10 cellular contexts compared by ENCODE assay signal in genomic region chr11:115660072-115660805, GRCh38.
A peak's percentile ranks its signal among the peaks of the same experiment; 100 is the strongest.
DNase-seq lines count a peak whose midpoint lies in the region; ATAC-seq, FAIRE-seq and TF ChIP-seq lines count a peak whose summit lies in the region.
"Had no signal": no experiment of that assay in that cellular context is flagged by ENCODE, and none has a peak within 500 bp of the region (broad histone marks: within the 10 kb centered on the region; RNA-seq: fewer than 3 reads in every experiment).

No MANE protein-coding gene starts in this region.

- intact Hi-C loops in A673 (cut with micrococcal nuclease; ENCODE audit: unreplicated experiment), result no loop called here

- no peak for TF ChIP-seq CTCF in A673 (conservative IDR thresholded peaks at IDR 0.05; ENCODE audit: low read depth, low read length)

- no TSS peak for BruUV-seq in A673 (replicated peaks; lab: Mats Ljungman, UMichigan)

- no peak overlapping the region for H3K27ac ChIP-seq in A673 (ENCODE audit: low read depth, low read length, poor library complexity, severe bottlenecking)
- H3K27ac ChIP-seq: ovary had no signal

- H3K36me3 ChIP-seq in A673 (ENCODE audit: insufficient read depth, low read length, poor library complexity, severe bottlenecking), result no peaks in the 10 kb centered on the region
- H3K36me3 ChIP-seq: ovary had no signal

- H3K9me3 ChIP-seq in A673 (ENCODE audit: low read depth, low read length, poor library complexity, severe bottlenecking), result no peaks in the 10 kb centered on the region
- H3K9me3 ChIP-seq: ovary had no signal

- POLR2A ChIA-PET in A673 (lab: Charles Lee; ENCODE audit: low non-redundant PET), result interaction anchor here (0.5 kb wide), 1 partner anchor 39 kb away, joined by 4 read pairs; no protein-coding TSS in a partner anchor

- peaks cover 15% of the 10 kb centered on the region for H3K4me1 ChIP-seq in A673 (ENCODE audit: insufficient read depth, low read length, poor library complexity, severe bottlenecking)

- DNase-seq in A673 (ENCODE audit: low spot score) (peak; percentile 21), NCI-H146 treated with DMSO at 0.1 percent for 48 hours (lab: John Stamatoyannopoulos, UW; ENCODE audit: unreplicated experiment) (peak; percentile 26), dermis blood vessel endothelial cell (peak; percentile 6), kidney tubule cell (ENCODE audit: low spot score) (peak; percentile 32), HUDEP-2 (lab: John Stamatoyannopoulos, UW; ENCODE audit: unreplicated experiment in 76 of 76) (no peak), frontal cortex (ENCODE audit: low spot score in 2 of 2) (no peak), activated T-cell treated with anti-CD3 and anti-CD28 coated beads for 4 hours (no peak)

- H3K4me3 ChIP-seq in A673 (ENCODE audit: low read depth, low read length, poor library complexity, severe bottlenecking), result peak overlapping the region; percentile 12
- H3K4me3 ChIP-seq: ovary had no signal

- peaks cover 32% of the 10 kb centered on the region for H3K27me3 ChIP-seq in A673 (replicated peaks; ENCODE audit: insufficient read depth, low read depth, low read length, poor library complexity)
- H3K27me3 ChIP-seq: ovary had no signal

- FAIRE-seq in frontal cortex (lab: Jason Lieb, UNC), result no peak
- FAIRE-seq: G401.6 had no signal

- CTCF ChIA-PET in A673 (lab: Charles Lee), result interaction anchor here (0.6 kb wide), 1 partner anchor 559 kb away, joined by 6 read pairs; no protein-coding TSS in a partner anchor

- no peak for ATAC-seq in HG03520 (IDR thresholded peaks at IDR 0.05; ENCODE audit: unreplicated experiment)

Comparison
In these comparisons a context has a peak if more than half of its experiments do, and no peak if none do; other contexts are left out.
1. DNase-seq: peak in A673 (single experiment), NCI-H146 treated with DMSO at 0.1 percent for 48 hours (single experiment), dermis blood vessel endothelial cell (single experiment) and kidney tubule cell (single experiment); none in HUDEP-2 (0 of 76), frontal cortex (0 of 2) and activated T-cell treated with anti-CD3 and anti-CD28 coated beads for 4 hours (single experiment).